8 cellular contexts compared by ENCODE assay signal in genomic region chr14:96297000-96297399, GRCh38. TPM values are rescaled to one million over a fixed set of nuclear protein-coding genes. Genes with fewer than 3 reads are reported as not detected.
DNase-seq lines count a peak whose midpoint lies in the region; ATAC-seq, FAIRE-seq and TF ChIP-seq lines count a peak whose summit lies in the region.
"Had no signal": no experiment of that assay in that cellular context is flagged by ENCODE, and none has a peak within 500 bp of the region (broad histone marks: within the 10 kb centered on the region; RNA-seq: fewer than 3 reads in every experiment).

No MANE protein-coding gene starts in this region.

- ATAC-seq in GM18861 (IDR thresholded peaks at IDR 0.05; ENCODE audit: unreplicated experiment) (no peak), HG03460 (IDR thresholded peaks at IDR 0.05; ENCODE audit: unreplicated experiment) (no peak)

- H3K4me1 Mint-ChIP-seq in progenitor cell of endocrine pancreas (ENCODE audit: low read depth), result peaks cover 12% of the 10 kb centered on the region

- TF ChIP-seq CTCF in GM12872 (IDR thresholded peaks at IDR 0.05; ENCODE audit: insufficient read depth, low read depth, low read length) (peak; percentile 12; the same call in 1 of the 3 replicates), progenitor cell of endocrine pancreas (IDR thresholded peaks at IDR 0.05; ENCODE audit: unreplicated experiment) (peak; percentile 68)

- H3K27ac Mint-ChIP-seq in progenitor cell of endocrine pancreas, result no peak overlapping the region
- H3K27ac Mint-ChIP-seq: dendritic cell treated with granulocyte-macrophage colony-stimulating factor and Interleukin-4, amounts not matched to agents 40 ng/mL and 50 ng/mL, for 4 days had no signal

- H3K9me3 Mint-ChIP-seq in progenitor cell of endocrine pancreas (ENCODE audit: low read depth), result no peaks in the 10 kb centered on the region
- H3K9me3 Mint-ChIP-seq: dendritic cell treated with granulocyte-macrophage colony-stimulating factor and Interleukin-4, amounts not matched to agents 40 ng/mL and 50 ng/mL, for 4 days had no signal

- FAIRE-seq in colon (lab: Jason Lieb, UNC), result peak; percentile 60

- no peak overlapping the region for H3K4me3 Mint-ChIP-seq in progenitor cell of endocrine pancreas (ENCODE audit: low read depth)
- H3K4me3 Mint-ChIP-seq: dendritic cell treated with granulocyte-macrophage colony-stimulating factor and Interleukin-4, amounts not matched to agents 40 ng/mL and 50 ng/mL, for 4 days had no signal

- no peaks in the 10 kb centered on the region for H3K27me3 Mint-ChIP-seq in progenitor cell of endocrine pancreas
- H3K27me3 Mint-ChIP-seq: dendritic cell treated with granulocyte-macrophage colony-stimulating factor and Interleukin-4, amounts not matched to agents 40 ng/mL and 50 ng/mL, for 4 days had no signal

- peaks cover 9% of the 10 kb centered on the region for H3K36me3 Mint-ChIP-seq in progenitor cell of endocrine pancreas (ENCODE audit: insufficient read depth)

- DNase-seq in NCI-H1417 treated with DMSO at 0.1 percent for 48 hours (lab: John Stamatoyannopoulos, UW), result peak; percentile 13
- no peak for DNase-seq in progenitor cell of endocrine pancreas (ENCODE audit: low spot score, unreplicated experiment)
- DNase-seq in activated gamma-delta T cell (lab: John Stamatoyannopoulos, UW), result no peak

RNA-seq across cellular contexts. Expression of gene BDKRB1, which starts 41.0 kb away (rescaled TPM):
- total RNA-seq in progenitor cell of endocrine pancreas, result not detected in 2 replicates
